20 cellular contexts compared by ENCODE assay signal in genomic region chr15:25802285-25802830, GRCh38.
"Had no signal": no experiment of that assay in that cellular context is flagged by ENCODE, and none has a peak within 500 bp of the region (broad histone marks: within the 10 kb centered on the region; RNA-seq: fewer than 3 reads in every experiment).

No MANE protein-coding gene starts in this region.

- ATAC-seq: activated T-helper 17 cell treated with anti-CD3 and anti-CD28 coated beads, Interleukin-2, amount 50 U/mL, for 72 hours; left colon; T-cell had no signal

- H3K36me3 Mint-ChIP-seq: brain; stimulated activated memory B cell treated with anti-CD40 and anti-IgM and Interleukin-4, amounts not matched to agents 10 μg/mL and 1 μg/mL and 100 μg/mL, for 72 hours; type B pancreatic cell had no signal

- H3K4me2 ChIP-seq: SK-N-SH had no signal

- H3K4me3 ChIP-seq: lung had no signal

- DNase-seq: activated CD4-positive, CD25-positive, alpha-beta regulatory T cell treated with anti-CD3 and anti-CD28 coated beads, Interleukin-2, amount 50 U/mL, for 72 hours; activated T-cell treated with anti-CD3 and anti-CD28 coated beads for 4 hours; amniotic stem cell; cerebellar nuclear complex; dermis blood vessel endothelial cell; head of caudate nucleus; left colon; retina; SK-N-SH; stimulated activated CD4-positive, alpha-beta T cell treated with anti-CD3 and anti-CD28 coated beads, Interleukin-2, amount 100 ng/mL, for 48 hours; T-cell; T1000 had no signal

- H3K27me3 Mint-ChIP-seq: activated naive CD8-positive, alpha-beta T cell; activated T-helper 17 cell treated with anti-CD3 and anti-CD28 coated beads, Interleukin-2, amount 50 U/mL, for 72 hours; brain; T-cell had no signal

- H3K9me3 Mint-ChIP-seq: activated T-helper 17 cell treated with anti-CD3 and anti-CD28 coated beads, Interleukin-2, amount 50 U/mL, for 72 hours; brain; stimulated activated memory B cell treated with anti-CD40 and anti-IgM and Interleukin-4, amounts not matched to agents 10 μg/mL and 1 μg/mL and 100 μg/mL, for 72 hours; T-cell; type B pancreatic cell had no signal

- H3K27ac Mint-ChIP-seq: activated naive CD8-positive, alpha-beta T cell; activated T-helper 17 cell treated with anti-CD3 and anti-CD28 coated beads, Interleukin-2, amount 50 U/mL, for 72 hours; brain; stimulated activated memory B cell treated with anti-CD40 and anti-IgM and Interleukin-4, amounts not matched to agents 10 μg/mL and 1 μg/mL and 100 μg/mL, for 72 hours; type B pancreatic cell had no signal

- H3K27ac ChIP-seq: epithelial cell of prostate had no signal

- H3K4me3 Mint-ChIP-seq: activated naive CD8-positive, alpha-beta T cell; activated T-helper 17 cell treated with anti-CD3 and anti-CD28 coated beads, Interleukin-2, amount 50 U/mL, for 72 hours; brain; stimulated activated memory B cell treated with anti-CD40 and anti-IgM and Interleukin-4, amounts not matched to agents 10 μg/mL and 1 μg/mL and 100 μg/mL, for 72 hours; type B pancreatic cell had no signal

- H3K4me1 Mint-ChIP-seq: activated T-helper 17 cell treated with anti-CD3 and anti-CD28 coated beads, Interleukin-2, amount 50 U/mL, for 72 hours had no signal

- H3K9ac ChIP-seq: SK-N-SH had no signal

- FAIRE-seq: frontal cortex had no signal

- H3K9me3 ChIP-seq: SK-N-SH had no signal
